In genomic region chr6:46653439-46653942, GRCh38 we compare ENCODE assay signal across 9 cellular contexts. TPM values are rescaled to one million over a fixed set of nuclear protein-coding genes. Genes with fewer than 3 reads are reported as not detected.
A peak's percentile ranks its signal among the peaks of the same experiment; 100 is the strongest.
DNase-seq lines count a peak whose midpoint lies in the region; ATAC-seq and TF ChIP-seq lines count a peak whose summit lies in the region.
"Had no signal": no experiment of that assay in that cellular context is flagged by ENCODE, and none has a peak within 500 bp of the region (broad histone marks: within the 10 kb centered on the region; RNA-seq: fewer than 3 reads in every experiment).

No MANE protein-coding gene starts in this region.

- H3K4me1 ChIP-seq in adipocyte (ENCODE audit: control insufficient read depth, insufficient read depth, low read length) (peaks cover 12% of the 10 kb centered on the region), liver (ENCODE audit: control insufficient read depth in 4 of 4, insufficient read depth in 4 of 4, low read length in 3 of 4) (peaks cover 5 to 25% (median 17%) of the 10 kb centered on the region in 4 donors), thyroid gland (peaks cover 0 to 15% of the 10 kb centered on the region in 2 donors)

- TF ChIP-seq POLR2A in thyroid gland (IDR thresholded peaks at IDR 0.05), result no peak

- no peak for TF ChIP-seq CTCF in liver (IDR thresholded peaks at IDR 0.05; ENCODE audit: low read depth, low read length, missing input control)
- TF ChIP-seq CTCF in thyroid gland (IDR thresholded peaks at IDR 0.05), result no peak

- peak overlapping the region; percentile 75 for H3K4me3 Mint-ChIP-seq in activated CD8-positive, alpha-beta memory T cell treated with anti-CD3 and anti-CD28 coated beads, Interleukin-2, amount 10 ng/mL, durations not matched to agents 7 days and 5 days

- H3K27ac ChIP-seq in liver (ENCODE audit: low read depth in 1 of 2, low read length in 2 of 2) (peak overlapping the region; percentile 83 to 93), thyroid gland (peak overlapping the region; percentile 73 to 89 (median 82))

- H3K9me3 ChIP-seq in adipocyte (ENCODE audit: control insufficient read depth, low read length) (no peaks in the 10 kb centered on the region), liver (ENCODE audit: control insufficient read depth in 4 of 4, low read length in 3 of 4) (no peaks in the 10 kb centered on the region), thyroid gland (no peaks in the 10 kb centered on the region)

- no peaks in the 10 kb centered on the region for H3K36me3 ChIP-seq in adipocyte (ENCODE audit: control insufficient read depth, insufficient read depth, low read length, severe bottlenecking)
- H3K36me3 ChIP-seq in liver (ENCODE audit: control insufficient read depth in 4 of 4, insufficient read depth in 3 of 4, low read depth in 1 of 4, low read length in 3 of 4), result no peaks in the 10 kb centered on the region
- peaks cover 0 to under 1% of the 10 kb centered on the region in 2 donors for H3K36me3 ChIP-seq in thyroid gland

- H3K4me3 ChIP-seq in adipocyte (ENCODE audit: low read length) (peak overlapping the region; percentile 91), liver (ENCODE audit: low read depth in 1 of 3, low read length in 3 of 3) (peak overlapping the region; percentile 86 to 95 (median 94)), thyroid gland (replicated peaks in 1 of 3) (peak overlapping the region; percentile 30 to 85 (median 78))

- no peak for ATAC-seq in activated CD8-positive, alpha-beta memory T cell treated with anti-CD3 and anti-CD28 coated beads, Interleukin-2, amount 10 ng/mL, durations not matched to agents 7 days and 5 days
- ATAC-seq in GM21576 (IDR thresholded peaks at IDR 0.05; ENCODE audit: unreplicated experiment) (no peak), GM18511 (IDR thresholded peaks at IDR 0.05; ENCODE audit: unreplicated experiment) (no peak)

- WGBS in liver, result 8% methylated on average over 9 of the region's 9 CpGs
- WGBS in thyroid gland, 2 donors, result 20 to 25% methylated on average over 9 of the region's 9 CpGs

- H3K27me3 Mint-ChIP-seq in activated CD8-positive, alpha-beta memory T cell treated with anti-CD3 and anti-CD28 coated beads, Interleukin-2, amount 10 ng/mL, durations not matched to agents 7 days and 5 days, result peaks cover 48% of the 10 kb centered on the region

- intact Hi-C loops in thyroid gland (cut with DNase I), result no loop called here

- H3K9me3 Mint-ChIP-seq in activated CD8-positive, alpha-beta memory T cell treated with anti-CD3 and anti-CD28 coated beads, Interleukin-2, amount 10 ng/mL, durations not matched to agents 7 days and 5 days (ENCODE audit: low read depth), result no peaks in the 10 kb centered on the region

- no peaks in the 10 kb centered on the region for H3K36me3 Mint-ChIP-seq in activated CD8-positive, alpha-beta memory T cell treated with anti-CD3 and anti-CD28 coated beads, Interleukin-2, amount 10 ng/mL, durations not matched to agents 7 days and 5 days

- TF ChIP-seq RAD21 in liver (IDR thresholded peaks at IDR 0.05), result no peak

- DNase-seq in activated CD8-positive, alpha-beta memory T cell treated with anti-CD3 and anti-CD28 coated beads, Interleukin-2, amount 10 ng/mL, durations not matched to agents 7 days and 5 days, result no peak
- DNase-seq in activated CD8-positive, alpha-beta memory T cell treated with anti-CD3 and anti-CD28 coated beads, Interleukin-2, amount 50 U/mL, for 48 hours, result no peak
- DNase-seq in adipocyte (ENCODE audit: low read depth) (peak; percentile 23), thyroid gland (no peak), DMS79 (lab: John Stamatoyannopoulos, UW) (no peak)

- peak overlapping the region; percentile 85 for H3K9ac ChIP-seq in adipocyte (ENCODE audit: low read length)
- H3K9ac ChIP-seq in liver (ENCODE audit: low read depth in 1 of 2, low read length in 2 of 2), result peak overlapping the region; percentile 59 to 80

- H3K27me3 ChIP-seq in adipocyte (replicated peaks; ENCODE audit: control insufficient read depth, insufficient read depth, low read length) (no peaks in the 10 kb centered on the region), liver (ENCODE audit: control insufficient read depth in 4 of 4, insufficient read depth in 4 of 4, low read length in 3 of 4) (no peaks in the 10 kb centered on the region), thyroid gland (no peaks in the 10 kb centered on the region)

- CTCF ChIA-PET in activated CD8-positive, alpha-beta memory T cell treated with anti-CD3 and anti-CD28 coated beads, Interleukin-2, amount 10 ng/mL, durations not matched to agents 7 days and 5 days (lab: Charles Lee), result interaction anchor here (1.4 kb wide), 1 partner anchor 50 kb away, joined by 3 read pairs; no protein-coding TSS in a partner anchor

- no peak overlapping the region for H3K27ac Mint-ChIP-seq in activated CD8-positive, alpha-beta memory T cell treated with anti-CD3 and anti-CD28 coated beads, Interleukin-2, amount 10 ng/mL, durations not matched to agents 7 days and 5 days

- peaks cover 15% of the 10 kb centered on the region for H3K4me1 Mint-ChIP-seq in activated CD8-positive, alpha-beta memory T cell treated with anti-CD3 and anti-CD28 coated beads, Interleukin-2, amount 10 ng/mL, durations not matched to agents 7 days and 5 days

TF ChIP-seq in liver, 16 proteins besides CTCF, POLR2A, EP300 and RAD21 (continues in another document):
- TF ChIP-seq, protein P1, sequence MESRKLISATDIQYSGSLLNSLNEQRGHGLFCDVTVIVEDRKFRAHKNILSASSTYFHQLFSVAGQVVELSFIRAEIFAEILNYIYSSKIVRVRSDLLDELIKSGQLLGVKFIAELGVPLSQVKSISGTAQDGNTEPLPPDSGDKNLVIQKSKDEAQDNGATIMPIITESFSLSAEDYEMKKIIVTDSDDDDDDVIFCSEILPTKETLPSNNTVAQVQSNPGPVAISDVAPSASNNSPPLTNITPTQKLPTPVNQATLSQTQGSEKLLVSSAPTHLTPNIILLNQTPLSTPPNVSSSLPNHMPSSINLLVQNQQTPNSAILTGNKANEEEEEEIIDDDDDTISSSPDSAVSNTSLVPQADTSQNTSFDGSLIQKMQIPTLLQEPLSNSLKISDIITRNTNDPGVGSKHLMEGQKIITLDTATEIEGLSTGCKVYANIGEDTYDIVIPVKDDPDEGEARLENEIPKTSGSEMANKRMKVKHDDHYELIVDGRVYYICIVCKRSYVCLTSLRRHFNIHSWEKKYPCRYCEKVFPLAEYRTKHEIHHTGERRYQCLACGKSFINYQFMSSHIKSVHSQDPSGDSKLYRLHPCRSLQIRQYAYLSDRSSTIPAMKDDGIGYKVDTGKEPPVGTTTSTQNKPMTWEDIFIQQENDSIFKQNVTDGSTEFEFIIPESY (IDR thresholded peaks at IDR 0.05), result no peak
- TF ChIP-seq, protein P2, sequence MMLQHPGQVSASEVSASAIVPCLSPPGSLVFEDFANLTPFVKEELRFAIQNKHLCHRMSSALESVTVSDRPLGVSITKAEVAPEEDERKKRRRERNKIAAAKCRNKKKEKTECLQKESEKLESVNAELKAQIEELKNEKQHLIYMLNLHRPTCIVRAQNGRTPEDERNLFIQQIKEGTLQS (IDR thresholded peaks at IDR 0.05), result no peak
- TF ChIP-seq TAF1 (conservative IDR thresholded peaks at IDR 0.05), result no peak
- no peak for TF ChIP-seq SP1 (IDR thresholded peaks at IDR 0.05)
- TF ChIP-seq REST (IDR thresholded peaks at IDR 0.05), result no peak
- TF ChIP-seq GABPA (IDR thresholded peaks at IDR 0.05 in 1 of 2, conservative IDR thresholded peaks at IDR 0.05 in 1 of 2), result no peak
- no peak for TF ChIP-seq EGR1 (IDR thresholded peaks at IDR 0.05; ENCODE audit: low read depth in 2 of 2)
- TF ChIP-seq HNF4A (conservative IDR thresholded peaks at IDR 0.05), result no peak
- no peak for TF ChIP-seq RXRA (IDR thresholded peaks at IDR 0.05)
- no peak for TF ChIP-seq FOXA2 (IDR thresholded peaks at IDR 0.05)
- TF ChIP-seq YY1 (IDR thresholded peaks at IDR 0.05), result no peak
- TF ChIP-seq MAX (IDR thresholded peaks at IDR 0.05), result no peak
- TF ChIP-seq JUND (IDR thresholded peaks at IDR 0.05), result no peak
- TF ChIP-seq FOXA1 (IDR thresholded peaks at IDR 0.05), result no peak

RNA-seq across cellular contexts. Expression of gene SLC25A27, which starts 0.7 kb away (rescaled TPM):
- total RNA-seq in activated CD8-positive, alpha-beta memory T cell treated with anti-CD3 and anti-CD28 coated beads, Interleukin-2, amount 10 ng/mL, durations not matched to agents 7 days and 5 days, result under 1 TPM; 0.12 to 0.35 TPM
- total RNA-seq in liver, result 10 to 100 TPM in 1 of 2 donors, 1 to 10 TPM in 1; 4.8 to 24.2 TPM
- polyA plus RNA-seq in liver, result 1 to 10 TPM; 2.5 to 5.0 TPM
- total RNA-seq in thyroid gland, result 10 to 100 TPM; 26.6 to 81.4 (median 46.5) TPM
- total RNA-seq: T-helper 1 cell treated with Interleukin-12 subunit alpha and Interleukin-12 subunit beta and Interleukin-4 antibody, amounts not matched to agents 30 ng/mL and 1 ng/mL, for 36 hours had no signal

RNA-seq across cellular contexts. Expression of gene CYP39A1, which starts 0.9 kb away (rescaled TPM):
- total RNA-seq in activated CD8-positive, alpha-beta memory T cell treated with anti-CD3 and anti-CD28 coated beads, Interleukin-2, amount 10 ng/mL, durations not matched to agents 7 days and 5 days, result not detected
- 10 to 100 TPM; 10.8 to 18.3 TPM for total RNA-seq in liver
- 10 to 100 TPM; 12.0 to 29.8 TPM for polyA plus RNA-seq in liver
- total RNA-seq in thyroid gland, result 10 to 100 TPM in 3 of 4 donors, 1 to 10 TPM in 1; 6.3 to 18.3 (median 13.0) TPM
- total RNA-seq: T-helper 1 cell treated with Interleukin-12 subunit alpha and Interleukin-12 subunit beta and Interleukin-4 antibody, amounts not matched to agents 30 ng/mL and 1 ng/mL, for 36 hours had no signal

RNA-seq across cellular contexts. Expression of gene TDRD6, which starts 34.2 kb away (rescaled TPM):
- total RNA-seq in activated CD8-positive, alpha-beta memory T cell treated with anti-CD3 and anti-CD28 coated beads, Interleukin-2, amount 10 ng/mL, durations not matched to agents 7 days and 5 days, result not detected
- total RNA-seq in liver (1 to 10 TPM in 1 of 2 donors, under 1 TPM in 1; 0.09 to 2.0 TPM), thyroid gland (1 to 10 TPM in 3 of 4 donors, under 1 TPM in 1; 0.88 to 1.8 (median 1.4) TPM)
- under 1 TPM; 0.07 to 0.97 TPM for polyA plus RNA-seq in liver
- total RNA-seq: T-helper 1 cell treated with Interleukin-12 subunit alpha and Interleukin-12 subunit beta and Interleukin-4 antibody, amounts not matched to agents 30 ng/mL and 1 ng/mL, for 36 hours had no signal

Comparison
In these comparisons a context has a peak if more than half of its experiments do, and no peak if none do; other contexts are left out.
1. RNA of gene SLC25A27, which starts 0.7 kb away (total RNA-seq): 26.6 to 81.4 TPM in thyroid gland and 4.8 to 24.2 TPM in liver; 0.12 to 0.35 TPM in activated CD8-positive, alpha-beta memory T cell treated with anti-CD3 and anti-CD28 coated beads, Interleukin-2, amount 10 ng/mL, durations not matched to agents 7 days and 5 days; every median in the first group is over 4 times any median in the second.
2. RNA of gene CYP39A1, which starts 0.9 kb away (total RNA-seq): 10.8 to 18.3 TPM in liver and 6.3 to 18.3 TPM in thyroid gland; not detected in activated CD8-positive, alpha-beta memory T cell treated with anti-CD3 and anti-CD28 coated beads, Interleukin-2, amount 10 ng/mL, durations not matched to agents 7 days and 5 days; every median in the first group is over 4 times any median in the second.
3. Peak in every context shown above with its lines, with median percentiles within 50 percentile points of each other: H3K4me3 ChIP-seq.